In genomic region chr2:212364106-212364505, GRCh38 we compare ENCODE assay signal across 16 cellular contexts.
DNase-seq lines count a peak whose midpoint lies in the region; ATAC-seq and TF ChIP-seq lines count a peak whose summit lies in the region.
"Had no signal": no experiment of that assay in that cellular context is flagged by ENCODE, and none has a peak within 500 bp of the region (broad histone marks: within the 10 kb centered on the region; RNA-seq: fewer than 3 reads in every experiment).

No MANE protein-coding gene starts in this region.

- H3F3A ChIP-seq in Loucy (ENCODE audit: low read depth), result no peaks in the 10 kb centered on the region

- no peaks in the 10 kb centered on the region for H3K27me3 Mint-ChIP-seq in CD8-positive, alpha-beta memory T cell
- H3K27me3 Mint-ChIP-seq in natural killer cell treated with Interleukin-12 subunit alpha and Interleukin-12 subunit beta and Interleukin-15 and Interleukin-18, amount 100 ng/mL, for 72 hours, result no peaks in the 10 kb centered on the region
- H3K27me3 Mint-ChIP-seq: activated CD4-positive, alpha-beta memory T cell treated with anti-CD3 and anti-CD28 coated beads, Interleukin-2, amount 10 ng/mL, durations not matched to agents 7 days and 5 days; B cell had no signal

- H3K4me3 Mint-ChIP-seq in CD8-positive, alpha-beta memory T cell, result no peak overlapping the region
- H3K4me3 Mint-ChIP-seq in natural killer cell treated with Interleukin-12 subunit alpha and Interleukin-12 subunit beta and Interleukin-15 and Interleukin-18, amount 100 ng/mL, for 72 hours, result no peak overlapping the region
- H3K4me3 Mint-ChIP-seq: activated CD4-positive, alpha-beta memory T cell treated with anti-CD3 and anti-CD28 coated beads, Interleukin-2, amount 10 ng/mL, durations not matched to agents 7 days and 5 days; B cell had no signal

- peak overlapping the region; percentile 55; the same call in 1 of the 2 replicates for H2AFZ ChIP-seq in Loucy (ENCODE audit: low read length)

- H3K36me3 Mint-ChIP-seq in CD8-positive, alpha-beta memory T cell, result no peaks in the 10 kb centered on the region
- H3K36me3 Mint-ChIP-seq in natural killer cell treated with Interleukin-12 subunit alpha and Interleukin-12 subunit beta and Interleukin-15 and Interleukin-18, amount 100 ng/mL, for 72 hours, result no peaks in the 10 kb centered on the region

- POLR2A ChIA-PET in CD8-positive, alpha-beta memory T cell (lab: Charles Lee), result no interaction called here

- peak overlapping the region; percentile 61 for H3K27ac ChIP-seq in caudate nucleus (ENCODE audit: low read depth, low read length)
- peak overlapping the region; percentile 35 for H3K27ac ChIP-seq in layer of hippocampus (ENCODE audit: low read depth, low read length)
- H3K27ac ChIP-seq in CD8-positive, alpha-beta memory T cell (ENCODE audit: low read depth, low read length), result no peak overlapping the region
- H3K27ac ChIP-seq: vagina had no signal

- peaks cover 5% of the 10 kb centered on the region for H3K4me1 ChIP-seq in Loucy (ENCODE audit: insufficient read depth, low read length, poor library complexity, severe bottlenecking)
- no peaks in the 10 kb centered on the region for H3K4me1 ChIP-seq in CD8-positive, alpha-beta memory T cell (ENCODE audit: insufficient read depth, low read length)
- H3K4me1 ChIP-seq: vagina had no signal

- H3K4me1 Mint-ChIP-seq in CD8-positive, alpha-beta memory T cell, result no peaks in the 10 kb centered on the region
- no peaks in the 10 kb centered on the region for H3K4me1 Mint-ChIP-seq in natural killer cell treated with Interleukin-12 subunit alpha and Interleukin-12 subunit beta and Interleukin-15 and Interleukin-18, amount 100 ng/mL, for 72 hours (ENCODE audit: low read depth in 2 of 2)
- H3K4me1 Mint-ChIP-seq: activated CD4-positive, alpha-beta memory T cell treated with anti-CD3 and anti-CD28 coated beads, Interleukin-2, amount 10 ng/mL, durations not matched to agents 7 days and 5 days; B cell had no signal

- no peak for ATAC-seq in HG03521 (IDR thresholded peaks at IDR 0.05; ENCODE audit: unreplicated experiment)
- no peak for ATAC-seq in natural killer cell treated with Interleukin-12 subunit alpha and Interleukin-12 subunit beta and Interleukin-15 and Interleukin-18, amount 100 ng/mL, for 72 hours

- H3K27me3 ChIP-seq in Loucy (ENCODE audit: insufficient read depth, low read length, poor library complexity, severe bottlenecking), result no peaks in the 10 kb centered on the region
- no peaks in the 10 kb centered on the region for H3K27me3 ChIP-seq in layer of hippocampus (ENCODE audit: control insufficient read depth, insufficient read depth, low read length)
- H3K27me3 ChIP-seq in CD8-positive, alpha-beta memory T cell (ENCODE audit: insufficient read depth, low read length, poor library complexity, severe bottlenecking), result no peaks in the 10 kb centered on the region
- H3K27me3 ChIP-seq: vagina had no signal

- no peaks in the 10 kb centered on the region for H3K79me2 ChIP-seq in Loucy (ENCODE audit: insufficient read depth, low read length)

- H3K9me2 ChIP-seq in Loucy (replicated peaks; ENCODE audit: low read depth, low read length), result no peaks in the 10 kb centered on the region

- CTCF ChIA-PET in CD8-positive, alpha-beta memory T cell (lab: Charles Lee), result no interaction called here

- H4K20me1 ChIP-seq in Loucy (ENCODE audit: insufficient read depth, low read length, poor library complexity, severe bottlenecking), result no peaks in the 10 kb centered on the region

- H3K4me3 ChIP-seq in AG09309 (ENCODE audit: control insufficient read depth, low read depth, low read length), result no peak overlapping the region
- H3K4me3 ChIP-seq in Loucy (ENCODE audit: low read length, poor library complexity, severe bottlenecking), result no peak overlapping the region
- H3K4me3 ChIP-seq in CD8-positive, alpha-beta memory T cell (ENCODE audit: low read length), result no peak overlapping the region
- H3K4me3 ChIP-seq: vagina had no signal

- peak; percentile 18 for DNase-seq in AG09309 (ENCODE audit: low read depth)
- no peak for DNase-seq in caudate nucleus (lab: John Stamatoyannopoulos, UW)
- no peak for DNase-seq in islet precursor cell
- no peak for DNase-seq in CD8-positive, alpha-beta memory T cell
- no peak for DNase-seq in natural killer cell treated with Interleukin-12 subunit alpha and Interleukin-12 subunit beta and Interleukin-15 and Interleukin-18, amount 100 ng/mL, for 72 hours (ENCODE audit: low spot score)
- DNase-seq: activated CD4-positive, alpha-beta memory T cell treated with anti-CD3 and anti-CD28 coated beads, Interleukin-2, amount 10 ng/mL, durations not matched to agents 7 days and 5 days; activated effector memory CD4-positive, alpha-beta T cell treated with anti-CD3 and anti-CD28 coated beads, Interleukin-2, amount 50 U/mL, for 16 hours; Karpas-422; occipital lobe; OCI-M1; T-helper 2 cell had no signal

- TF ChIP-seq CTCF in AG09309 (IDR thresholded peaks at IDR 0.05; ENCODE audit: control insufficient read depth, insufficient read depth, low read depth, low read length, missing control alignments) (no peak), Loucy (conservative IDR thresholded peaks at IDR 0.05; ENCODE audit: low read length) (no peak)

- H3K27ac Mint-ChIP-seq in CD8-positive, alpha-beta memory T cell, result no peak overlapping the region
- no peak overlapping the region for H3K27ac Mint-ChIP-seq in natural killer cell treated with Interleukin-12 subunit alpha and Interleukin-12 subunit beta and Interleukin-15 and Interleukin-18, amount 100 ng/mL, for 72 hours
- H3K27ac Mint-ChIP-seq: activated CD4-positive, alpha-beta memory T cell treated with anti-CD3 and anti-CD28 coated beads, Interleukin-2, amount 10 ng/mL, durations not matched to agents 7 days and 5 days; B cell had no signal

- H3K4me2 ChIP-seq in Loucy (ENCODE audit: low read depth, low read length, poor library complexity, severe bottlenecking), result no peak overlapping the region

- no peaks in the 10 kb centered on the region for H3K36me3 ChIP-seq in Loucy (ENCODE audit: insufficient read depth, low read length)
- H3K36me3 ChIP-seq in CD8-positive, alpha-beta memory T cell (ENCODE audit: insufficient read depth, low read length), result no peaks in the 10 kb centered on the region
- H3K36me3 ChIP-seq: vagina had no signal

- no peak overlapping the region for H3K9ac ChIP-seq in Loucy (ENCODE audit: low read depth, low read length, poor library complexity, severe bottlenecking)

- no peaks in the 10 kb centered on the region for H3K9me3 ChIP-seq in Loucy (ENCODE audit: insufficient read depth, low read depth, low read length)
- no peaks in the 10 kb centered on the region for H3K9me3 ChIP-seq in CD8-positive, alpha-beta memory T cell (ENCODE audit: low read length)
- H3K9me3 ChIP-seq: vagina had no signal

- peaks cover 0 to 3% (median 0%) of the 10 kb centered on the region in 5 donors for H3K9me3 Mint-ChIP-seq in CD8-positive, alpha-beta memory T cell
- peaks cover 6% of the 10 kb centered on the region for H3K9me3 Mint-ChIP-seq in natural killer cell treated with Interleukin-12 subunit alpha and Interleukin-12 subunit beta and Interleukin-15 and Interleukin-18, amount 100 ng/mL, for 72 hours
- H3K9me3 Mint-ChIP-seq: activated CD4-positive, alpha-beta memory T cell treated with anti-CD3 and anti-CD28 coated beads, Interleukin-2, amount 10 ng/mL, durations not matched to agents 7 days and 5 days had no signal
